ENCODE assay signal across 1 cellular context in genomic region chr18:2954869-2955645, GRCh38.
TF ChIP-seq lines count a peak whose summit lies in the region.

No MANE protein-coding gene starts in this region.

TF ChIP-seq in K562, 482 proteins besides CTCF, POLR2A, EP300 and RAD21 (continued from another document):
- TF ChIP-seq CUX1 (CRISPR knock-in tag; IDR thresholded peaks at IDR 0.05) (no peak), GABPB1 (CRISPR knock-in tag; IDR thresholded peaks at IDR 0.05) (no peak), BRD4 (IDR thresholded peaks at IDR 0.05) (no peak), POLR2H (tag; IDR thresholded peaks at IDR 0.05; ENCODE audit: low read depth) (no peak), ZNF316 (IDR thresholded peaks at IDR 0.05) (peak; percentile 47), MAFF (IDR thresholded peaks at IDR 0.05; ENCODE audit: low read length) (peak; percentile 61), C11orf30 (IDR thresholded peaks at IDR 0.05; ENCODE audit: low read depth) (peak; percentile 17; the same call in 1 of the 2 replicates), PATZ1 (CRISPR knock-in tag; IDR thresholded peaks at IDR 0.05; ENCODE audit: borderline replicate concordance) (no peak), SMAD3 (CRISPR knock-in tag; conservative IDR thresholded peaks at IDR 0.05) (no peak), BRF2 (IDR thresholded peaks at IDR 0.05; ENCODE audit: borderline replicate concordance, insufficient read depth, insufficient read length) (no peak)
